In genomic region chr2:29114841-29115609, GRCh38 we compare ENCODE assay signal across 8 cellular contexts. TPM values are rescaled to one million over a fixed set of nuclear protein-coding genes. Genes with fewer than 3 reads are reported as not detected.
DNase-seq lines count a peak whose midpoint lies in the region; ATAC-seq, FAIRE-seq and TF ChIP-seq lines count a peak whose summit lies in the region.

TSS of gene CLIP4 (plus strand) at chr2:29115415. CDS start at chr2:29121389, 5,974 bp downstream.

- H3K4me3 ChIP-seq in H7 (ENCODE audit: insufficient read depth, low read depth, low read length) (peak within 1 kb of the TSS; percentile 49), OCI-LY3 (ENCODE audit: low read length) (peak within 1 kb of the TSS; percentile 98), fibroblast of the aortic adventitia (ENCODE audit: low read depth, low read length) (peak within 1 kb of the TSS; percentile 68), neural cell (ENCODE audit: low read length) (peak within 1 kb of the TSS; percentile 76)

- ATAC-seq in stimulated activated naive CD8-positive, alpha-beta T cell treated with anti-CD3 and anti-CD28 coated beads, Interleukin-15, amount 100 ng/mL, for 72 hours = peak; percentile 83

- peak within 1 kb of the TSS; percentile 96 for H3K4me2 ChIP-seq in OCI-LY3 (ENCODE audit: low read length)
- peak within 1 kb of the TSS; percentile 81 for H3K4me2 ChIP-seq in neural cell (ENCODE audit: low read length)

- peak within 1 kb of the TSS; percentile 92 for H2AFZ ChIP-seq in OCI-LY3 (ENCODE audit: low read depth, low read length)
- H2AFZ ChIP-seq in neural cell (ENCODE audit: low read depth, low read length) = peak within 1 kb of the TSS; percentile 51

- H3K9ac ChIP-seq in OCI-LY3 (ENCODE audit: low read length) (peak within 1 kb of the TSS; percentile 76), neural cell (ENCODE audit: low read length) (peak within 1 kb of the TSS; percentile 80)

- H3K79me2 ChIP-seq in OCI-LY3 (ENCODE audit: low read length) = peaks cover 4% of the 10 kb centered on the region
- no peaks in the 10 kb centered on the region for H3K79me2 ChIP-seq in neural cell (replicated peaks; ENCODE audit: insufficient read depth, low read length)

- peak within 1 kb of the TSS; percentile 92 to 99 for H3K27ac Mint-ChIP-seq in stimulated activated naive CD8-positive, alpha-beta T cell treated with anti-CD3 and anti-CD28 coated beads, Interleukin-15, amount 100 ng/mL, for 72 hours

- peak within 1 kb of the TSS; percentile 92 to 93 for H3K4me3 Mint-ChIP-seq in stimulated activated naive CD8-positive, alpha-beta T cell treated with anti-CD3 and anti-CD28 coated beads, Interleukin-15, amount 100 ng/mL, for 72 hours

- no peaks in the 10 kb centered on the region for H3K9me3 Mint-ChIP-seq in stimulated activated naive CD8-positive, alpha-beta T cell treated with anti-CD3 and anti-CD28 coated beads, Interleukin-15, amount 100 ng/mL, for 72 hours

- no peaks in the 10 kb centered on the region for H3F3A ChIP-seq in neural cell (ENCODE audit: insufficient read depth, low read length, poor library complexity, severe bottlenecking)

- H3K27me3 ChIP-seq in H7 (ENCODE audit: control insufficient read depth, insufficient read depth, low read length) (peaks cover 43% of the 10 kb centered on the region), OCI-LY3 (ENCODE audit: low read depth, low read length) (peaks cover 13% of the 10 kb centered on the region; the same call in 1 of the 2 replicates), neural cell (ENCODE audit: insufficient read depth, low read depth, low read length) (no peaks in the 10 kb centered on the region)

- TF ChIP-seq EP300 in neural cell (conservative IDR thresholded peaks at IDR 0.05; ENCODE audit: poor library complexity, severe bottlenecking) = no peak

- H3K9me2 ChIP-seq in neural cell (ENCODE audit: insufficient read depth, low read length) = no peaks in the 10 kb centered on the region

- no peak for TF ChIP-seq RAD21 in neural cell (conservative IDR thresholded peaks at IDR 0.05)

- H3K4me1 Mint-ChIP-seq in stimulated activated naive CD8-positive, alpha-beta T cell treated with anti-CD3 and anti-CD28 coated beads, Interleukin-15, amount 100 ng/mL, for 72 hours = peaks cover 56% of the 10 kb centered on the region

- no peaks in the 10 kb centered on the region for H3K9me3 ChIP-seq in OCI-LY3 (ENCODE audit: insufficient read depth, low read length)
- H3K9me3 ChIP-seq in neural cell (ENCODE audit: low read length) = no peaks in the 10 kb centered on the region

- H3K4me1 ChIP-seq in OCI-LY3 (ENCODE audit: low read length) = peaks cover 9% of the 10 kb centered on the region; the same call in 1 of the 2 replicates

- peak; percentile 63 for DNase-seq in ELR (ENCODE audit: low read depth)
- DNase-seq in H7 = peak; percentile 81
- peak; percentile 57 for DNase-seq in activated effector memory CD4-positive, alpha-beta T cell treated with Interleukin-2 at 50 U/mL for 16 hours
- peak; percentile 68 for DNase-seq in fibroblast of the aortic adventitia (ENCODE audit: low read depth)
- peak; percentile 75 to 79 for DNase-seq in stimulated activated naive CD8-positive, alpha-beta T cell treated with anti-CD3 and anti-CD28 coated beads, Interleukin-15, amount 100 ng/mL, for 72 hours
- no peak for DNase-seq in RCC 7860 (ENCODE audit: low spot score)

- no peak for FAIRE-seq in RCC 7860 (lab: Jason Lieb, UNC)

- no peaks in the 10 kb centered on the region for H3K36me3 ChIP-seq in H7 (replicated peaks; ENCODE audit: control insufficient read depth, insufficient read depth, low read length)
- H3K36me3 ChIP-seq in OCI-LY3 (replicated peaks; ENCODE audit: low read depth, low read length) = no peaks in the 10 kb centered on the region
- H3K36me3 ChIP-seq in neural cell (ENCODE audit: insufficient read depth, low read length) = no peaks in the 10 kb centered on the region

- peaks cover 22% of the 10 kb centered on the region for H3K27me3 Mint-ChIP-seq in stimulated activated naive CD8-positive, alpha-beta T cell treated with anti-CD3 and anti-CD28 coated beads, Interleukin-15, amount 100 ng/mL, for 72 hours

- no peaks in the 10 kb centered on the region for H4K20me1 ChIP-seq in OCI-LY3 (ENCODE audit: insufficient read depth, low read length)
- no peaks in the 10 kb centered on the region for H4K20me1 ChIP-seq in neural cell (ENCODE audit: insufficient read depth)

- no peak for TF ChIP-seq CTCF in OCI-LY3 (IDR thresholded peaks at IDR 0.05; ENCODE audit: low read depth, low read length)
- TF ChIP-seq CTCF in fibroblast of the aortic adventitia (IDR thresholded peaks at IDR 0.05; ENCODE audit: insufficient read depth, low read length) = no peak
- no peak for TF ChIP-seq CTCF in neural cell (IDR thresholded peaks at IDR 0.05; ENCODE audit: poor library complexity, severe bottlenecking)

- H3K27ac ChIP-seq in OCI-LY3 (ENCODE audit: low read length) (no peak within 1 kb of the TSS), neural cell (ENCODE audit: low read length) (peak within 1 kb of the TSS; percentile 87)

TF ChIP-seq in neural cell, 6 proteins besides CTCF, POLR2A, EP300 and RAD21:
- TF ChIP-seq TAF1 (IDR thresholded peaks at IDR 0.05; ENCODE audit: low read depth) (peak; percentile 28), REST (IDR thresholded peaks at IDR 0.05; ENCODE audit: borderline replicate concordance) (no peak), SMC3 (conservative IDR thresholded peaks at IDR 0.05; ENCODE audit: poor library complexity) (no peak), POLR2AphosphoS5 (IDR thresholded peaks at IDR 0.05) (peak; percentile 17)

RNA-seq across cellular contexts. Expression of gene CLIP4, which starts in this region (rescaled TPM):
- 0.30 and 2.0 TPM in 2 replicates for total RNA-seq in H7 (2014; rRNA removed; shearing (Covaris generic))
- total RNA-seq in fibroblast of the aortic adventitia (ENCODE audit: low replicate concordance) = 73.5 and 97.1 TPM in 2 replicates
- polyA plus RNA-seq in neural cell = 9.4 and 10.2 TPM in 2 replicates
- polyA minus RNA-seq in neural cell = 25.7 and 26.5 TPM in 2 replicates

Comparison
In these comparisons a context has a peak if more than half of its experiments do, and no peak if none do; other contexts are left out.
1. RNA of gene CLIP4 (total RNA-seq): 73.5 to 97.1 TPM in fibroblast of the aortic adventitia; 0.30 to 2.0 TPM in H7; every median in the first group is over 10 times any median in the second.
2. Peak in every context shown above with its lines, with median percentiles within 50 percentile points of each other: H3K4me3 ChIP-seq.